8 cellular contexts compared by ENCODE assay signal in genomic region chr3:46359748-46360509, GRCh38.
DNase-seq lines count a peak whose midpoint lies in the region; ATAC-seq lines count a peak whose summit lies in the region.

No MANE protein-coding gene starts in this region.

- peaks cover 88% of the 10 kb centered on the region for H3K4me1 Mint-ChIP-seq in dendritic cell treated with granulocyte-macrophage colony-stimulating factor and Interleukin-4, amounts not matched to agents 40 ng/mL and 50 ng/mL, for 4 days (ENCODE audit: low read depth)

- in situ Hi-C loops in ACHN (cut with HindIII; ENCODE audit: low pct_ligation_motif_present, low pct_unique_long_range_greater_than_20kb, low sequenced_read_pairs): no loop called here

- peak overlapping the region; percentile 55 for H3K4me3 Mint-ChIP-seq in dendritic cell treated with granulocyte-macrophage colony-stimulating factor and Interleukin-4, amounts not matched to agents 40 ng/mL and 50 ng/mL, for 4 days

- H3K27me3 Mint-ChIP-seq in dendritic cell treated with granulocyte-macrophage colony-stimulating factor and Interleukin-4, amounts not matched to agents 40 ng/mL and 50 ng/mL, for 4 days: no peaks in the 10 kb centered on the region

- H3K36me3 Mint-ChIP-seq in dendritic cell treated with granulocyte-macrophage colony-stimulating factor and Interleukin-4, amounts not matched to agents 40 ng/mL and 50 ng/mL, for 4 days (ENCODE audit: low read depth): peaks cover 30% of the 10 kb centered on the region

- peak overlapping the region; percentile 88 for H3K27ac Mint-ChIP-seq in dendritic cell treated with granulocyte-macrophage colony-stimulating factor and Interleukin-4, amounts not matched to agents 40 ng/mL and 50 ng/mL, for 4 days

- intact Hi-C loops in dendritic cell treated with granulocyte-macrophage colony-stimulating factor and Interleukin-4, amounts not matched to agents 40 ng/mL and 50 ng/mL, for 4 days (cut with micrococcal nuclease): loop anchor here (5.0 kb wide), 2 partner anchors 48 to 63 kb away; no protein-coding TSS in a partner anchor

- ATAC-seq in GM18517 (IDR thresholded peaks at IDR 0.05; ENCODE audit: unreplicated experiment): peak; percentile 60
- ATAC-seq in stimulated activated naive CD8-positive, alpha-beta T cell treated with anti-CD3 and anti-CD28 coated beads, Interleukin-15, Interleukin-2, amounts not matched to agents 100 U/mL and 50 U/mL, for 24 hours: peak; percentile 85
- ATAC-seq in HG02840 (IDR thresholded peaks at IDR 0.05; ENCODE audit: low FRiP score, unreplicated experiment): no peak
- ATAC-seq in HG03342 (IDR thresholded peaks at IDR 0.05; ENCODE audit: unreplicated experiment): no peak

- DNase-seq in ACHN (peak; percentile 7), NCI-H1417 treated with DMSO at 0.1 percent for 48 hours (lab: John Stamatoyannopoulos, UW) (peak; percentile 24), HPDE6-E6E7 (ENCODE audit: extremely low spot score) (no peak)
- no peak for DNase-seq in stimulated activated naive CD8-positive, alpha-beta T cell treated with anti-CD3 and anti-CD28 coated beads, Interleukin-15, Interleukin-2, amounts not matched to agents 100 U/mL and 50 U/mL, for 24 hours

- no peaks in the 10 kb centered on the region for H3K9me3 Mint-ChIP-seq in dendritic cell treated with granulocyte-macrophage colony-stimulating factor and Interleukin-4, amounts not matched to agents 40 ng/mL and 50 ng/mL, for 4 days

Comparison
In these comparisons a context has a peak if more than half of its experiments do, and no peak if none do; other contexts are left out.
1. DNase-seq: peak in ACHN (single experiment) and NCI-H1417 treated with DMSO at 0.1 percent for 48 hours (single experiment); none in stimulated activated naive CD8-positive, alpha-beta T cell treated with anti-CD3 and anti-CD28 coated beads, Interleukin-15, Interleukin-2, amounts not matched to agents 100 U/mL and 50 U/mL, for 24 hours (single experiment) and HPDE6-E6E7 (single experiment).
2. ATAC-seq: peak in GM18517 (single experiment) and stimulated activated naive CD8-positive, alpha-beta T cell treated with anti-CD3 and anti-CD28 coated beads, Interleukin-15, Interleukin-2, amounts not matched to agents 100 U/mL and 50 U/mL, for 24 hours (single experiment); none in HG02840 (single experiment) and HG03342 (single experiment).